ENCODE assay signal across 9 cellular contexts in the genomic region with DNA sequence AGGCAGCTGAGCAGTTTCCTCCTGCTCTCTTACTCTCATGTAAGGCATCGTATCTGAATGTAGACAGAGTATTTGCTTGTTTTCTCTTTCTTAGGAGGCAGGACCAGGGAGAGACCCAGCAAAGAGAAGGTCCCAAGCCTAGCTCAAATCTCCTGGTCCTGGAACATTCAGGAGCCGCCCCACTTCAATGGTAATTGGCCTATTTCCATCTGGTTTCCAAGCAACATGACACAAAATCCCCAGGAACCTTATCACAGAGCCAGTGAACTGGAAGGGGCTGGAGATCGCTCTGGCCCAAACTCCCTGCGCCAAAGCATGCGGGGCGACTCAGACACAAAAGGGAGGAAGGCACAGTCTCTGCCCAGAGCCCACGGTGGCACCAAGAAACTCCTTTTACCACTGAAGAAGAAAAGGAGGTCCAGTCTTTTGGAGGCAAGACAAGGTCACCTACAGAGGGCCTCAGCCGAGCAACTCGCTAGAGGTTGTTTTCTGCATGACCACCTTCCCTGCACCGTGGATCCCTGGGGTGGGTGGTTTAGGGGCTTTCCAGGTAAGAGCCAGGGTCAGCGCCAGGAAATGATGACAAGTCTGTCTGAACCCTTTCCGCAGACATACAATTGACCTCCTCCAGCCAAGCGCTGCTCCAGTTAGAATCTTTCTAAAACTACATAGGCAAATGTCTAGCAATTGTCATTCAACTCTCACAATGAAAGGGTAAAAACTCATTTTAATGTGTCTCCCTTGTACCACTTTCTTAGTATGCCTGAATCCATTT.
A peak's percentile ranks its signal among the peaks of the same experiment; 100 is the strongest.
DNase-seq lines count a peak whose midpoint lies in the region; ATAC-seq and TF ChIP-seq lines count a peak whose summit lies in the region.
"Had no signal": no experiment of that assay in that cellular context is flagged by ENCODE, and none has a peak within 500 bp of the region (broad histone marks: within the 10 kb centered on the region; RNA-seq: fewer than 3 reads in every experiment).

No MANE protein-coding gene starts in this region.

- no peak overlapping the region for H2AFZ ChIP-seq in mesenchymal stem cell (ENCODE audit: low read depth, low read length)

- no peak overlapping the region for H2BK12ac ChIP-seq in mesenchymal stem cell (ENCODE audit: low read length in 2 of 2)

- H3K18ac ChIP-seq in mesenchymal stem cell (ENCODE audit: low read depth in 1 of 2, low read length in 2 of 2): no peak overlapping the region

- H3K9me3 ChIP-seq in mesenchymal stem cell (ENCODE audit: control insufficient read depth, low read length) (no peaks in the 10 kb centered on the region), ascending aorta (no peaks in the 10 kb centered on the region)

- H3K79me1 ChIP-seq in mesenchymal stem cell (replicated peaks; ENCODE audit: low read length, poor library complexity, severe bottlenecking): peaks cover 3% of the 10 kb centered on the region

- H3K27me3 ChIP-seq in mesenchymal stem cell (ENCODE audit: control insufficient read depth in 1 of 2, insufficient read depth in 1 of 2, low read length in 2 of 2) (no peaks in the 10 kb centered on the region), ascending aorta (no peaks in the 10 kb centered on the region)

- H4K8ac ChIP-seq in mesenchymal stem cell (ENCODE audit: low read length): no peak overlapping the region

- H3K36me3 ChIP-seq in mesenchymal stem cell (ENCODE audit: control insufficient read depth in 1 of 2, insufficient read depth in 2 of 2, low read depth in 1 of 2, low read length in 2 of 2) (no peaks in the 10 kb centered on the region), ascending aorta (no peaks in the 10 kb centered on the region)

- no peak overlapping the region for H3K14ac ChIP-seq in mesenchymal stem cell (ENCODE audit: low read length in 2 of 2)

- H3K4me2 ChIP-seq in mesenchymal stem cell (ENCODE audit: low read length, poor library complexity, severe bottlenecking): peak overlapping the region; percentile 12

- no peak overlapping the region for H2BK15ac ChIP-seq in mesenchymal stem cell (ENCODE audit: low read depth, poor library complexity, severe bottlenecking)

- no peak overlapping the region for H3K23ac ChIP-seq in mesenchymal stem cell (ENCODE audit: low read length in 2 of 2)

- ATAC-seq in HG03060 (IDR thresholded peaks at IDR 0.05; ENCODE audit: low read depth, unreplicated experiment): peak; percentile 24
- no peak for ATAC-seq in GM19395 (IDR thresholded peaks at IDR 0.05; ENCODE audit: unreplicated experiment)
- no peak for ATAC-seq in HG03045 (IDR thresholded peaks at IDR 0.05; ENCODE audit: unreplicated experiment)
- ATAC-seq: left lobe of liver had no signal

- no peak overlapping the region for H4K91ac ChIP-seq in mesenchymal stem cell (ENCODE audit: low read length)

- no peak overlapping the region for H2BK5ac ChIP-seq in mesenchymal stem cell (ENCODE audit: low read depth, low read length, poor library complexity, severe bottlenecking)

- intact Hi-C loops in ascending aorta (cut with DNase I): no loop called here

- TF ChIP-seq CTCF in ascending aorta (IDR thresholded peaks at IDR 0.05): no peak

- H3K4me1 ChIP-seq in mesenchymal stem cell (ENCODE audit: control insufficient read depth, insufficient read depth, low read depth, low read length) (peaks cover 45% of the 10 kb centered on the region), ascending aorta (no peaks in the 10 kb centered on the region)

- peak overlapping the region; percentile 77 for H3K9ac ChIP-seq in mesenchymal stem cell (ENCODE audit: low read length)

- H3K27ac ChIP-seq in angular gyrus (ENCODE audit: low read depth, low read length): peak overlapping the region; percentile 90
- peak overlapping the region; percentile 69 for H3K27ac ChIP-seq in mesenchymal stem cell (ENCODE audit: low read length, poor library complexity, severe bottlenecking)
- no peak overlapping the region for H3K27ac ChIP-seq in ascending aorta

- in situ Hi-C loops in Caki2 (cut with HindIII; ENCODE audit: low pct_unique_long_range_greater_than_20kb, low sequenced_read_pairs): no loop called here

- H3K4me3 ChIP-seq in mesenchymal stem cell (ENCODE audit: insufficient read depth in 1 of 2, low read depth in 1 of 2, low read length in 2 of 2): peak overlapping the region in 1 of 2 experiments; percentile 58
- H3K4me3 ChIP-seq in ascending aorta: no peak overlapping the region

- DNase-seq in Caki2 (ENCODE audit: low read depth): peak; percentile 89
- DNase-seq in mesenchymal stem cell: no peak
- no peak for DNase-seq in NK-92 (lab: John Stamatoyannopoulos, UW; ENCODE audit: unreplicated experiment)
- DNase-seq in ascending aorta (ENCODE audit: low spot score in 2 of 2): no peak

- H2BK120ac ChIP-seq in mesenchymal stem cell (ENCODE audit: low read depth, low read length): no peak overlapping the region

- 91% methylated on average over 13 of the region's 13 CpGs for WGBS in mesenchymal stem cell

- no peak overlapping the region for H3K4ac ChIP-seq in mesenchymal stem cell (ENCODE audit: low read depth in 1 of 2, low read length in 2 of 2)

- peak overlapping the region; percentile 24 for H2AK5ac ChIP-seq in mesenchymal stem cell (ENCODE audit: low read length, severe bottlenecking)

Comparison
In these comparisons a context has a peak if more than half of its experiments do, and no peak if none do; other contexts are left out.
1. H3K27ac ChIP-seq: peak in angular gyrus (single experiment) and mesenchymal stem cell (single experiment); none in ascending aorta (0 of 2).